Comparison of ENCODE assay signal across 10 cellular contexts in genomic region chr7:71131256-71131752, GRCh38. TPM values are rescaled to one million over a fixed set of nuclear protein-coding genes. Genes with fewer than 3 reads are reported as not detected.
A peak's percentile ranks its signal among the peaks of the same experiment; 100 is the strongest.
DNase-seq lines count a peak whose midpoint lies in the region; ATAC-seq and TF ChIP-seq lines count a peak whose summit lies in the region.
"Had no signal": no experiment of that assay in that cellular context is flagged by ENCODE, and none has a peak within 500 bp of the region (broad histone marks: within the 10 kb centered on the region; RNA-seq: fewer than 3 reads in every experiment).

No MANE protein-coding gene starts in this region.

- no peaks in the 10 kb centered on the region for H3K27me3 ChIP-seq in Peyer's patch
- peaks cover 55% of the 10 kb centered on the region for H3K27me3 ChIP-seq in hepatocyte
- no peaks in the 10 kb centered on the region for H3K27me3 ChIP-seq in rectal smooth muscle tissue (ENCODE audit: control insufficient read depth, insufficient read depth, low read length)

- WGBS in hepatocyte (ENCODE audit: low lambda C conversion rate, missing lambda C conversion rate), result 0% methylated on average over 53 of the region's 62 CpGs

- no peaks in the 10 kb centered on the region for H3K4me1 ChIP-seq in Peyer's patch
- peaks cover 3% of the 10 kb centered on the region for H3K4me1 ChIP-seq in hepatocyte (ENCODE audit: insufficient read depth)
- H3K4me1 ChIP-seq in rectal smooth muscle tissue (ENCODE audit: control insufficient read depth, insufficient read depth, low read length), result peaks cover 3% of the 10 kb centered on the region

- H3K27ac ChIP-seq in Peyer's patch (peak overlapping the region in 1 of 4 donors; percentile 42), hepatocyte (no peak overlapping the region), rectal smooth muscle tissue (ENCODE audit: low read depth, low read length) (peak overlapping the region; percentile 70)

- no peak for TF ChIP-seq POLR2A in Peyer's patch (IDR thresholded peaks at IDR 0.05)

- TF ChIP-seq CTCF in Peyer's patch (IDR thresholded peaks at IDR 0.05), result no peak
- TF ChIP-seq CTCF in hepatocyte (IDR thresholded peaks at IDR 0.05; ENCODE audit: poor library complexity), result peak; percentile 24

- H3K9me3 ChIP-seq in Peyer's patch, result no peaks in the 10 kb centered on the region
- no peaks in the 10 kb centered on the region for H3K9me3 ChIP-seq in hepatocyte (ENCODE audit: low read depth)

- H3K36me3 ChIP-seq in Peyer's patch (no peaks in the 10 kb centered on the region), hepatocyte (replicated peaks; ENCODE audit: insufficient read depth, low read depth) (no peaks in the 10 kb centered on the region), rectal smooth muscle tissue (ENCODE audit: control insufficient read depth, insufficient read depth, low read length) (no peaks in the 10 kb centered on the region)

- H3K4me3 ChIP-seq in Peyer's patch, result peak overlapping the region; percentile 15 to 55 (median 35)
- peak overlapping the region; percentile 74 for H3K4me3 ChIP-seq in hepatocyte
- peak overlapping the region; percentile 60 for H3K4me3 ChIP-seq in rectal smooth muscle tissue (ENCODE audit: low read length)
- H3K4me3 ChIP-seq: GM12878 had no signal

- peak overlapping the region; percentile 96 for H3K4me2 ChIP-seq in hepatocyte

- no peaks in the 10 kb centered on the region for H3K9me2 ChIP-seq in hepatocyte (replicated peaks; ENCODE audit: insufficient read depth)

- no peaks in the 10 kb centered on the region for H3K79me2 ChIP-seq in hepatocyte

- no peaks in the 10 kb centered on the region for H4K20me1 ChIP-seq in hepatocyte (ENCODE audit: insufficient read depth, poor library complexity, severe bottlenecking)

- peak overlapping the region; percentile 41 for H2AFZ ChIP-seq in hepatocyte

- no peak for ATAC-seq in HG03342 (IDR thresholded peaks at IDR 0.05; ENCODE audit: unreplicated experiment)
- ATAC-seq: GM12878 had no signal

- peak; percentile 69 for DNase-seq in DMS114 treated with DMSO at 0.1 percent for 48 hours (lab: John Stamatoyannopoulos, UW; ENCODE audit: unreplicated experiment)
- DNase-seq in Peyer's patch, result peak in 1 of 3 donors; percentile 50
- DNase-seq in hepatocyte (ENCODE audit: low spot score), result peak; percentile 79
- no peak for DNase-seq in SHP77 (lab: John Stamatoyannopoulos, UW)
- DNase-seq in Kasumi-1 (lab: John Stamatoyannopoulos, UW), result no peak
- DNase-seq in SIG-M5 (lab: John Stamatoyannopoulos, UW), result no peak
- DNase-seq: kidney glomerular epithelial cell had no signal

- no peak overlapping the region for H3K9ac ChIP-seq in rectal smooth muscle tissue (ENCODE audit: low read length)

RNA-seq across cellular contexts. Expression of gene GALNT17, which starts 0.6 kb away (rescaled TPM):
- 10 to 100 TPM in 1 of 4 donors, 1 to 10 TPM in 2, under 1 TPM in 1; 0.88 to 17.3 (median 2.3) TPM for total RNA-seq in Peyer's patch
- total RNA-seq in hepatocyte, result 4.3 and 6.1 TPM in 2 replicates
- polyA plus RNA-seq in hepatocyte, result 7.3 and 8.1 TPM in 2 replicates

Comparison
In these comparisons a context has a peak if more than half of its experiments do, and no peak if none do; other contexts are left out.
1. DNase-seq: peak in DMS114 treated with DMSO at 0.1 percent for 48 hours (single experiment) and hepatocyte (single experiment); none in SHP77 (0 of 2), Kasumi-1 (0 of 2) and SIG-M5 (single experiment).
2. Peak in every context shown above with its lines, with median percentiles within 50 percentile points of each other: H3K4me3 ChIP-seq.